In the genomic region with DNA sequence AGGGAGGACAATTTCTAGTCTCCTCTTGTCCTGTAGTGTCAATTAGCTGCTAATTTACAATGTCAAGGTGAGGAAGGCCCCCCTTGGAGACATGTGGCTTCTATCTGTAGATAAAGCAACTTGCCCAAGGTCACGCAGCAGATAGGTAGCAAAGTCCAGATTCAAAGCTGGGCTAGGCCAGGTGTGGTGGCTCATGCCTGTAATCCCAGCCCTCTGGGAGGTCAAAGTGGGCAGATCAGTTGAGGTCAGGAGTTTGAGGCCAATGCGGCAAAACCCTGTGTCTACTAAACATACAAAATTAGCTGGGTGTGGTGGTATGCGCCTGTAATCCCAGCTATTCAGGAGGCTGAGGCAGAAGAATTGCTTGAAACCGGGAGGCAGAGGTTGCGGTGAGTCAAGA, we compare ENCODE assay signal across 24 cellular contexts.
"Had no signal": no experiment of that assay in that cellular context is flagged by ENCODE, and none has a peak within 500 bp of the region (broad histone marks: within the 10 kb centered on the region; RNA-seq: fewer than 3 reads in every experiment).

No MANE protein-coding gene starts in this region.

- DNase-seq: activated CD4-positive, alpha-beta memory T cell treated with anti-CD3 and anti-CD28 coated beads for 36 hours; activated CD4-positive, alpha-beta T cell treated with anti-CD3 and anti-CD28 coated beads, Interleukin-2, amount 10 ng/mL, durations not matched to agents 7 days and 5 days; activated CD4-positive, CD25-positive, alpha-beta regulatory T cell; activated CD8-positive, alpha-beta memory T cell treated with anti-CD3 and anti-CD28 coated beads for 24 hours; activated gamma-delta T cell; activated naive CD4-positive, alpha-beta T cell treated with anti-CD3 and anti-CD28 coated beads for 36 hours; activated T-cell treated with anti-CD3 and anti-CD28 coated beads, Interleukin-2, amount 50 U/mL, for 4 hours; amygdala; IMR-90; Kasumi-1; KBM-7; NCI-H1105 treated with DMSO at 0.1 percent for 48 hours; NCI-H1436 treated with DMSO at 0.1 percent for 48 hours; NCI-H187; NCI-H2081; NCI-H446; NCI-H524; PC-3; SIG-M5; T-helper 17 cell; T-helper 9 cell had no signal

- H3K9me3 Mint-ChIP-seq: activated CD4-positive, alpha-beta memory T cell treated with anti-CD3 and anti-CD28 coated beads for 36 hours; activated CD4-positive, alpha-beta T cell treated with anti-CD3 and anti-CD28 coated beads, Interleukin-2, amount 10 ng/mL, durations not matched to agents 7 days and 5 days; activated naive CD4-positive, alpha-beta T cell treated with anti-CD3 and anti-CD28 coated beads for 36 hours; activated T-cell treated with anti-CD3 and anti-CD28 coated beads, Interleukin-2, amount 50 U/mL, for 4 hours; activated T-helper 17 cell treated with anti-CD3 and anti-CD28 coated beads, Interleukin-2, amount 50 U/mL, for 72 hours had no signal

- H3K27ac Mint-ChIP-seq: activated CD4-positive, alpha-beta memory T cell treated with anti-CD3 and anti-CD28 coated beads for 36 hours; activated CD4-positive, alpha-beta T cell treated with anti-CD3 and anti-CD28 coated beads, Interleukin-2, amount 10 ng/mL, durations not matched to agents 7 days and 5 days; activated naive CD4-positive, alpha-beta T cell treated with anti-CD3 and anti-CD28 coated beads for 36 hours; activated naive CD8-positive, alpha-beta T cell; activated T-helper 17 cell treated with anti-CD3 and anti-CD28 coated beads, Interleukin-2, amount 50 U/mL, for 72 hours; brain; T-helper 17 cell had no signal

- H3K36me3 Mint-ChIP-seq: activated CD4-positive, alpha-beta memory T cell treated with anti-CD3 and anti-CD28 coated beads for 36 hours; activated naive CD8-positive, alpha-beta T cell; brain had no signal

- H3K4me3 Mint-ChIP-seq: activated CD4-positive, alpha-beta memory T cell treated with anti-CD3 and anti-CD28 coated beads for 36 hours; activated CD4-positive, alpha-beta T cell treated with anti-CD3 and anti-CD28 coated beads, Interleukin-2, amount 10 ng/mL, durations not matched to agents 7 days and 5 days; activated naive CD4-positive, alpha-beta T cell treated with anti-CD3 and anti-CD28 coated beads for 36 hours; activated naive CD8-positive, alpha-beta T cell; activated T-cell treated with anti-CD3 and anti-CD28 coated beads, Interleukin-2, amount 50 U/mL, for 4 hours; activated T-helper 17 cell treated with anti-CD3 and anti-CD28 coated beads, Interleukin-2, amount 50 U/mL, for 72 hours; brain; T-helper 17 cell had no signal

- H3K27me3 Mint-ChIP-seq: activated CD4-positive, alpha-beta memory T cell treated with anti-CD3 and anti-CD28 coated beads for 36 hours; activated CD4-positive, alpha-beta T cell treated with anti-CD3 and anti-CD28 coated beads, Interleukin-2, amount 10 ng/mL, durations not matched to agents 7 days and 5 days had no signal

- H3K4me1 Mint-ChIP-seq: activated CD4-positive, alpha-beta T cell treated with anti-CD3 and anti-CD28 coated beads, Interleukin-2, amount 10 ng/mL, durations not matched to agents 7 days and 5 days; activated T-helper 17 cell treated with anti-CD3 and anti-CD28 coated beads, Interleukin-2, amount 50 U/mL, for 72 hours had no signal
